8 cellular contexts compared by ENCODE assay signal in genomic region chr1:32761253-32761877, GRCh38. TPM values are rescaled to one million over a fixed set of nuclear protein-coding genes. Genes with fewer than 3 reads are reported as not detected.
DNase-seq lines count a peak whose midpoint lies in the region; ATAC-seq and TF ChIP-seq lines count a peak whose summit lies in the region.

No MANE protein-coding gene starts in this region.

- no peak overlapping the region for H3K4me3 ChIP-seq in gastroesophageal sphincter

- 0 to 9% methylated on average over 3 to 5 of the region's 10 CpGs for WGBS in gastroesophageal sphincter (ENCODE audit: low coverage in 1 of 2), 2 donors

- H3K4me1 Mint-ChIP-seq in activated CD4-positive, alpha-beta memory T cell treated with anti-CD3 and anti-CD28 coated beads for 36 hours (ENCODE audit: low read depth), result peaks cover 27% of the 10 kb centered on the region
- H3K4me1 Mint-ChIP-seq in activated CD4-positive, alpha-beta memory T cell treated with anti-CD3 and anti-CD28 coated beads, Interleukin-2, amount 10 ng/mL, durations not matched to agents 7 days and 5 days, result peaks cover 7% of the 10 kb centered on the region

- peaks cover 2 to 74% (median 42%) of the 10 kb centered on the region in 3 donors for H3K4me1 ChIP-seq in gastroesophageal sphincter

- no peaks in the 10 kb centered on the region for H3K36me3 Mint-ChIP-seq in activated CD4-positive, alpha-beta memory T cell treated with anti-CD3 and anti-CD28 coated beads for 36 hours
- H3K36me3 Mint-ChIP-seq in activated CD4-positive, alpha-beta memory T cell treated with anti-CD3 and anti-CD28 coated beads, Interleukin-2, amount 10 ng/mL, durations not matched to agents 7 days and 5 days (ENCODE audit: low read depth), result no peaks in the 10 kb centered on the region

- no peaks in the 10 kb centered on the region for H3K9me3 Mint-ChIP-seq in activated CD4-positive, alpha-beta memory T cell treated with anti-CD3 and anti-CD28 coated beads for 36 hours
- H3K9me3 Mint-ChIP-seq in activated CD4-positive, alpha-beta memory T cell treated with anti-CD3 and anti-CD28 coated beads, Interleukin-2, amount 10 ng/mL, durations not matched to agents 7 days and 5 days, result no peaks in the 10 kb centered on the region

- no peak for TF ChIP-seq POLR2A in gastroesophageal sphincter (IDR thresholded peaks at IDR 0.05)

- H3K9me3 ChIP-seq in gastroesophageal sphincter, result no peaks in the 10 kb centered on the region

- peak overlapping the region; percentile 15 to 85 (median 78) for H3K27ac ChIP-seq in gastroesophageal sphincter

- H3K36me3 ChIP-seq in gastroesophageal sphincter, result peaks cover 0 to 8% of the 10 kb centered on the region in 2 donors

- intact Hi-C loops in activated CD4-positive, alpha-beta memory T cell treated with anti-CD3 and anti-CD28 coated beads for 36 hours (cut with micrococcal nuclease), result no loop called here

- no peak for TF ChIP-seq EP300 in gastroesophageal sphincter (IDR thresholded peaks at IDR 0.05)

- POLR2A ChIA-PET in activated CD4-positive, alpha-beta memory T cell treated with anti-CD3 and anti-CD28 coated beads for 36 hours (lab: Charles Lee), result no interaction called here
- POLR2A ChIA-PET in activated CD4-positive, alpha-beta memory T cell treated with anti-CD3 and anti-CD28 coated beads, Interleukin-2, amount 10 ng/mL, durations not matched to agents 7 days and 5 days (lab: Charles Lee), result no interaction called here

- no peaks in the 10 kb centered on the region for H3K27me3 ChIP-seq in gastroesophageal sphincter

- CTCF ChIA-PET in activated CD4-positive, alpha-beta memory T cell treated with anti-CD3 and anti-CD28 coated beads for 36 hours (lab: Charles Lee), result interaction anchor here (0.5 to 3.4 kb wide), 3 partner anchors 12 to 181 kb away, joined by 3 to 21 read pairs (median 16); no protein-coding TSS in a partner anchor
- CTCF ChIA-PET in activated CD4-positive, alpha-beta memory T cell treated with anti-CD3 and anti-CD28 coated beads, Interleukin-2, amount 10 ng/mL, durations not matched to agents 7 days and 5 days (lab: Charles Lee), result interaction anchor here (0.7 to 2.1 kb wide), 4 partner anchors 12 to 248 kb away, joined by 3 to 10 read pairs (median 6); no protein-coding TSS in a partner anchor

- no peak for TF ChIP-seq CTCF in gastroesophageal sphincter (IDR thresholded peaks at IDR 0.05)

- DNase-seq in activated CD4-positive, alpha-beta memory T cell treated with anti-CD3 and anti-CD28 coated beads for 36 hours, result peak; percentile 75
- DNase-seq in activated CD4-positive, alpha-beta memory T cell treated with anti-CD3 and anti-CD28 coated beads, Interleukin-2, amount 10 ng/mL, durations not matched to agents 7 days and 5 days, result no peak
- DNase-seq in T1000 (lab: John Stamatoyannopoulos, UW), result peak; percentile 17
- DNase-seq in stimulated activated CD8-positive, alpha-beta memory T cell treated with anti-CD3 and anti-CD28 coated beads, Interleukin-4, amount 100 ng/mL, for 24 hours (ENCODE audit: low read depth), result peak; percentile 15
- DNase-seq in iPS-NIHi11 (ENCODE audit: low spot score), result no peak

- no peak overlapping the region for H3K4me3 Mint-ChIP-seq in activated CD4-positive, alpha-beta memory T cell treated with anti-CD3 and anti-CD28 coated beads for 36 hours
- no peak overlapping the region for H3K4me3 Mint-ChIP-seq in activated CD4-positive, alpha-beta memory T cell treated with anti-CD3 and anti-CD28 coated beads, Interleukin-2, amount 10 ng/mL, durations not matched to agents 7 days and 5 days

- ATAC-seq in gastroesophageal sphincter (peak; percentile 43), GM19328 (IDR thresholded peaks at IDR 0.05; ENCODE audit: unreplicated experiment) (no peak), HG03565 (IDR thresholded peaks at IDR 0.05; ENCODE audit: unreplicated experiment) (no peak)

- H3K27ac Mint-ChIP-seq in activated CD4-positive, alpha-beta memory T cell treated with anti-CD3 and anti-CD28 coated beads for 36 hours, result peak overlapping the region; percentile 44
- no peak overlapping the region for H3K27ac Mint-ChIP-seq in activated CD4-positive, alpha-beta memory T cell treated with anti-CD3 and anti-CD28 coated beads, Interleukin-2, amount 10 ng/mL, durations not matched to agents 7 days and 5 days

- no peaks in the 10 kb centered on the region for H3K27me3 Mint-ChIP-seq in activated CD4-positive, alpha-beta memory T cell treated with anti-CD3 and anti-CD28 coated beads for 36 hours
- peaks cover 6% of the 10 kb centered on the region for H3K27me3 Mint-ChIP-seq in activated CD4-positive, alpha-beta memory T cell treated with anti-CD3 and anti-CD28 coated beads, Interleukin-2, amount 10 ng/mL, durations not matched to agents 7 days and 5 days

RNA-seq across cellular contexts. Expression of gene YARS1, which starts 55.8 kb away (rescaled TPM):
- 100 to 1,000 TPM; 208 to 213 TPM for total RNA-seq in activated CD4-positive, alpha-beta memory T cell treated with anti-CD3 and anti-CD28 coated beads for 36 hours
- total RNA-seq in activated CD4-positive, alpha-beta memory T cell treated with anti-CD3 and anti-CD28 coated beads, Interleukin-2, amount 10 ng/mL, durations not matched to agents 7 days and 5 days, result 100 to 1,000 TPM; 204 to 214 TPM
- total RNA-seq in gastroesophageal sphincter, result 10 to 100 TPM; 29.1 to 54.1 (median 46.0) TPM

RNA-seq across cellular contexts. Expression of gene S100PBP, which starts 56.1 kb away (rescaled TPM):
- total RNA-seq in activated CD4-positive, alpha-beta memory T cell treated with anti-CD3 and anti-CD28 coated beads for 36 hours, result 10 to 100 TPM; 30.4 to 32.7 TPM
- 10 to 100 TPM; 78.4 to 84.0 TPM for total RNA-seq in activated CD4-positive, alpha-beta memory T cell treated with anti-CD3 and anti-CD28 coated beads, Interleukin-2, amount 10 ng/mL, durations not matched to agents 7 days and 5 days
- total RNA-seq in gastroesophageal sphincter, result 10 to 100 TPM; 25.4 to 46.9 (median 29.8) TPM

RNA-seq across cellular contexts. Expression of gene SYNC, which starts 58.8 kb away (rescaled TPM):
- total RNA-seq in activated CD4-positive, alpha-beta memory T cell treated with anti-CD3 and anti-CD28 coated beads for 36 hours, result not detected
- total RNA-seq in activated CD4-positive, alpha-beta memory T cell treated with anti-CD3 and anti-CD28 coated beads, Interleukin-2, amount 10 ng/mL, durations not matched to agents 7 days and 5 days, result not detected
- 100 to 1,000 TPM; 132 to 265 (median 167) TPM for total RNA-seq in gastroesophageal sphincter

Comparison
In these comparisons a context has a peak if more than half of its experiments do, and no peak if none do; other contexts are left out.
1. DNase-seq: peak in activated CD4-positive, alpha-beta memory T cell treated with anti-CD3 and anti-CD28 coated beads for 36 hours (single experiment), T1000 (single experiment) and stimulated activated CD8-positive, alpha-beta memory T cell treated with anti-CD3 and anti-CD28 coated beads, Interleukin-4, amount 100 ng/mL, for 24 hours (single experiment); none in activated CD4-positive, alpha-beta memory T cell treated with anti-CD3 and anti-CD28 coated beads, Interleukin-2, amount 10 ng/mL, durations not matched to agents 7 days and 5 days (single experiment) and iPS-NIHi11 (single experiment).
2. RNA of gene SYNC, which starts 58.8 kb away (total RNA-seq): 132 to 265 TPM in gastroesophageal sphincter; not detected in activated CD4-positive, alpha-beta memory T cell treated with anti-CD3 and anti-CD28 coated beads for 36 hours and not detected in activated CD4-positive, alpha-beta memory T cell treated with anti-CD3 and anti-CD28 coated beads, Interleukin-2, amount 10 ng/mL, durations not matched to agents 7 days and 5 days; every median in the first group is over 100 times any median in the second.